12 cellular contexts compared by ENCODE assay signal in genomic region chr7:75928600-75928939, GRCh38. TPM values are rescaled to one million over a fixed set of nuclear protein-coding genes. Genes with fewer than 3 reads are reported as not detected.
A peak's percentile ranks its signal among the peaks of the same experiment; 100 is the strongest.
DNase-seq lines count a peak whose midpoint lies in the region; ATAC-seq and TF ChIP-seq lines count a peak whose summit lies in the region.
"Had no signal": no experiment of that assay in that cellular context is flagged by ENCODE, and none has a peak within 500 bp of the region (broad histone marks: within the 10 kb centered on the region; RNA-seq: fewer than 3 reads in every experiment).

No MANE protein-coding gene starts in this region.

- H3K9me3 ChIP-seq in Panc1 (ENCODE audit: control insufficient read depth, insufficient read depth, low read depth, low read length) (no peaks in the 10 kb centered on the region), right lobe of liver (no peaks in the 10 kb centered on the region), body of pancreas (no peaks in the 10 kb centered on the region)
- H3K9me3 ChIP-seq: psoas muscle had no signal

- intact Hi-C loops in Panc1 (cut with micrococcal nuclease; ENCODE audit: unreplicated experiment) (no loop called here), right lobe of liver (cut with DNase I) (no loop called here), body of pancreas (cut with DNase I) (no loop called here)

- DNase-seq in Panc1 (ENCODE audit: low read depth, low spot score) (no peak), right lobe of liver (no peak), DMS53 treated with DMSO at 0.1 percent for 48 hours (lab: John Stamatoyannopoulos, UW; ENCODE audit: unreplicated experiment) (no peak), NCI-H1105 (lab: John Stamatoyannopoulos, UW) (no peak), NCI-H748 treated with DMSO at 0.1 percent for 48 hours (lab: John Stamatoyannopoulos, UW) (no peak), body of pancreas (no peak)
- DNase-seq: amygdala, NCI-H345 had no signal

- TF ChIP-seq CTCF in Panc1 (IDR thresholded peaks at IDR 0.05) (no peak), right lobe of liver (IDR thresholded peaks at IDR 0.05) (no peak), body of pancreas (IDR thresholded peaks at IDR 0.05) (no peak)

- peak; percentile 47 for ATAC-seq in GM18502 (IDR thresholded peaks at IDR 0.05; ENCODE audit: poor library complexity, unreplicated experiment)
- peak; percentile 76 for ATAC-seq in GM21619 (IDR thresholded peaks at IDR 0.05; ENCODE audit: unreplicated experiment)
- ATAC-seq in Panc1 = peak; percentile 19; the same call in 1 of the 2 replicates
- no peak for ATAC-seq in right lobe of liver
- no peak for ATAC-seq in body of pancreas
- ATAC-seq: left lobe of liver, psoas muscle had no signal

- in situ Hi-C loops in Panc1 (cut with HindIII; ENCODE audit: low pct_unique_long_range_greater_than_20kb, low sequenced_read_pairs) = no loop called here

- H3K27me3 ChIP-seq in Panc1 (ENCODE audit: control insufficient read depth, insufficient read depth, low read length) (no peaks in the 10 kb centered on the region), right lobe of liver (no peaks in the 10 kb centered on the region), body of pancreas (no peaks in the 10 kb centered on the region)

- TF ChIP-seq POLR2A in right lobe of liver (IDR thresholded peaks at IDR 0.05) (no peak), body of pancreas (IDR thresholded peaks at IDR 0.05) (no peak)

- H3K36me3 ChIP-seq in Panc1 (ENCODE audit: control insufficient read depth, insufficient read depth, low read length) (no peaks in the 10 kb centered on the region), right lobe of liver (peaks cover 0 to 25% (median under 1%) of the 10 kb centered on the region in 4 donors), body of pancreas (replicated peaks in 1 of 2; ENCODE audit: insufficient read depth in 1 of 2, low read depth in 2 of 2) (no peaks in the 10 kb centered on the region)

- no TSS peak for BruUV-seq in Panc1 (replicated peaks; lab: Mats Ljungman, UMichigan)

- CTCF ChIA-PET in Panc1 (lab: Charles Lee) = no interaction called here

- H3K27ac ChIP-seq in Panc1 (ENCODE audit: low read length) (no peak overlapping the region), right lobe of liver (peak overlapping the region in 2 of 3 donors; percentile 95 to 100), body of pancreas (no peak overlapping the region)
- H3K27ac ChIP-seq: psoas muscle had no signal

- peaks cover under 1% of the 10 kb centered on the region for H3K4me1 ChIP-seq in Panc1 (ENCODE audit: control insufficient read depth, insufficient read depth, low read length)
- peaks cover 0 to 82% (median 30%) of the 10 kb centered on the region in 4 donors for H3K4me1 ChIP-seq in right lobe of liver
- H3K4me1 ChIP-seq in body of pancreas = peaks cover 3% of the 10 kb centered on the region

- POLR2A ChIA-PET in Panc1 (lab: Charles Lee) = no interaction called here

- H3K4me3 ChIP-seq in Panc1 (ENCODE audit: low read depth in 2 of 2, low read length in 2 of 2) = no peak overlapping the region
- no peak overlapping the region for H3K4me3 ChIP-seq in right lobe of liver
- no peak overlapping the region for H3K4me3 ChIP-seq in body of pancreas
- H3K4me3 ChIP-seq: psoas muscle had no signal

- 84% methylated on average over 2 of the region's 4 CpGs for WGBS in right lobe of liver (ENCODE audit: insufficient coverage, low coverage, low lambda C conversion rate, missing lambda C conversion rate)
- WGBS in body of pancreas, 2 donors = 86 to 91% methylated on average over 4 of the region's 4 CpGs

RNA-seq across cellular contexts. Expression of gene POR, which starts 13.6 kb away (rescaled TPM):
- total RNA-seq in Panc1 (2021; ENCODE audit: unreplicated experiment) (168 TPM), right lobe of liver (1,000 to 10,000 TPM in 1 of 6 experiments, 100 to 1,000 TPM in 5; 370 to 1,042 (median 725) TPM), body of pancreas (100 to 1,000 TPM in 1 of 2 donors, 10 to 100 TPM in 1; 54.2 to 118 TPM)
- 163 TPM for polyA plus RNA-seq in Panc1 (2012; ENCODE audit: insufficient read length)

RNA-seq across cellular contexts. Expression of gene RHBDD2, which starts 49.7 kb away (rescaled TPM):
- total RNA-seq in Panc1 (2021; ENCODE audit: unreplicated experiment) (79.3 TPM), right lobe of liver (10 to 100 TPM; 24.4 to 56.1 (median 31.7) TPM), body of pancreas (10 to 100 TPM; 18.7 to 41.2 TPM)
- polyA plus RNA-seq in Panc1 (2012; ENCODE audit: insufficient read length) = 135 TPM

Comparison
In these comparisons a context has a peak if more than half of its experiments do, and no peak if none do; other contexts are left out.
1. ATAC-seq: peak in GM18502 (single experiment), GM21619 (single experiment) and Panc1 (single experiment); none in right lobe of liver (0 of 4) and body of pancreas (single experiment).
2. H3K27ac ChIP-seq: peak in right lobe of liver (2 of 3); none in Panc1 (single experiment) and body of pancreas (0 of 4).